Comparison of ENCODE assay signal across 2 cellular contexts in genomic region chr10:117443677-117444022, GRCh38.
TF ChIP-seq lines count a peak whose summit lies in the region.

No MANE protein-coding gene starts in this region.

TF ChIP-seq in HCT116, 20 proteins besides CTCF, POLR2A, EP300 and RAD21:
- TF ChIP-seq EGR1 (IDR thresholded peaks at IDR 0.05; ENCODE audit: low read depth) (no peak), TCF7L2 (IDR thresholded peaks at IDR 0.05; ENCODE audit: borderline replicate concordance, extremely low read depth, insufficient read depth, insufficient read length) (no peak), ZNF274 (IDR thresholded peaks at IDR 0.05; ENCODE audit: low read depth, low read length) (no peak), MAX (IDR thresholded peaks at IDR 0.05) (no peak), REST (IDR thresholded peaks at IDR 0.05; ENCODE audit: low read depth) (no peak), POLR2AphosphoS5 (IDR thresholded peaks at IDR 0.05; ENCODE audit: low read depth, low read length) (no peak)

TF ChIP-seq in GM12878, 131 proteins besides CTCF, POLR2A, EP300 and RAD21:
- TF ChIP-seq ZBTB33 (IDR thresholded peaks at IDR 0.05): peak; percentile 70; the same call in 1 of the 2 replicates
- no peak for TF ChIP-seq ZNF622 (IDR thresholded peaks at IDR 0.05)
